Comparison of ENCODE assay signal across 26 cellular contexts in genomic region chr9:2473691-2474090, GRCh38.
"Had no signal": no experiment of that assay in that cellular context is flagged by ENCODE, and none has a peak within 500 bp of the region (broad histone marks: within the 10 kb centered on the region; RNA-seq: fewer than 3 reads in every experiment).

No MANE protein-coding gene starts in this region.

- H3K9me3 Mint-ChIP-seq: activated CD8-positive, alpha-beta T cell treated with anti-CD3 and anti-CD28 coated beads for 36 hours; activated naive CD4-positive, alpha-beta T cell treated with anti-CD3 and anti-CD28 coated beads, Interleukin-2, amount 10 ng/mL, durations not matched to agents 7 days and 5 days; activated naive CD8-positive, alpha-beta T cell treated with anti-CD3 and anti-CD28 coated beads for 36 hours; activated T-cell treated with anti-CD3 and anti-CD28 coated beads, Interleukin-2, amount 50 U/mL, for 72 hours; activated T-helper 2 cell treated with anti-CD3 and anti-CD28 coated beads, Interferon-gamma antibody, Interleukin-2, Interleukin-4, amounts not matched to agents 10 μg/mL and 5 μg/mL and 100 μg/mL, durations not matched to agents 14 hours and 24 hours and 36 hours had no signal

- H3K27ac ChIP-seq: Peyer's patch, RWPE1, SJCRH30, WERI-Rb-1 had no signal

- ATAC-seq: activated CD8-positive, alpha-beta T cell treated with anti-CD3 and anti-CD28 coated beads for 36 hours; activated T-cell treated with anti-CD3 and anti-CD28 coated beads, Interleukin-2, amount 50 U/mL, for 72 hours; K562 had no signal

- H3K4me2 ChIP-seq: SK-N-SH had no signal

- H3K27me3 Mint-ChIP-seq: activated naive CD4-positive, alpha-beta T cell treated with anti-CD3 and anti-CD28 coated beads, Interleukin-2, amount 10 ng/mL, durations not matched to agents 7 days and 5 days had no signal

- H3K4me3 Mint-ChIP-seq: activated CD8-positive, alpha-beta T cell treated with anti-CD3 and anti-CD28 coated beads for 36 hours; activated naive CD4-positive, alpha-beta T cell treated with anti-CD3 and anti-CD28 coated beads, Interleukin-2, amount 10 ng/mL, durations not matched to agents 7 days and 5 days; activated naive CD8-positive, alpha-beta T cell treated with anti-CD3 and anti-CD28 coated beads for 36 hours; activated T-cell treated with anti-CD3 and anti-CD28 coated beads, Interleukin-2, amount 50 U/mL, for 72 hours had no signal

- H3K27me3 ChIP-seq: Peyer's patch, SJCRH30 had no signal

- H3K36me3 Mint-ChIP-seq: activated naive CD4-positive, alpha-beta T cell treated with anti-CD3 and anti-CD28 coated beads, Interleukin-2, amount 10 ng/mL, durations not matched to agents 7 days and 5 days; activated naive CD8-positive, alpha-beta T cell treated with anti-CD3 and anti-CD28 coated beads for 36 hours had no signal

- H3K4me1 Mint-ChIP-seq: activated naive CD4-positive, alpha-beta T cell treated with anti-CD3 and anti-CD28 coated beads, Interleukin-2, amount 10 ng/mL, durations not matched to agents 7 days and 5 days; activated naive CD8-positive, alpha-beta T cell treated with anti-CD3 and anti-CD28 coated beads for 36 hours had no signal

- H3K27ac Mint-ChIP-seq: activated CD8-positive, alpha-beta T cell treated with anti-CD3 and anti-CD28 coated beads for 36 hours; activated naive CD4-positive, alpha-beta T cell treated with anti-CD3 and anti-CD28 coated beads, Interleukin-2, amount 10 ng/mL, durations not matched to agents 7 days and 5 days; activated naive CD8-positive, alpha-beta T cell treated with anti-CD3 and anti-CD28 coated beads for 36 hours; activated T-cell treated with anti-CD3 and anti-CD28 coated beads, Interleukin-2, amount 50 U/mL, for 72 hours; activated T-helper 2 cell treated with anti-CD3 and anti-CD28 coated beads, Interferon-gamma antibody, Interleukin-2, Interleukin-4, amounts not matched to agents 10 μg/mL and 5 μg/mL and 100 μg/mL, durations not matched to agents 14 hours and 24 hours and 36 hours had no signal

- H3K4me1 ChIP-seq: Peyer's patch had no signal

- H3K4me3 ChIP-seq: K562, Peyer's patch, SJCRH30 had no signal

- DNase-seq: activated CD4-positive, alpha-beta T cell treated with anti-CD3 and anti-CD28 coated beads for 4 hours; activated CD8-positive, alpha-beta memory T cell treated with anti-CD3 and anti-CD28 coated beads, Interleukin-2, amount 50 U/mL, for 4 hours; activated CD8-positive, alpha-beta T cell treated with anti-CD3 and anti-CD28 coated beads for 36 hours; activated gamma-delta T cell treated with Interleukin-2 at 50 U/mL for 16 hours; activated naive CD4-positive, alpha-beta T cell treated with anti-CD3 and anti-CD28 coated beads, Interleukin-2, amount 10 ng/mL, durations not matched to agents 7 days and 5 days; activated naive CD8-positive, alpha-beta T cell treated with anti-CD3 and anti-CD28 coated beads for 36 hours; activated T-cell treated with anti-CD3 and anti-CD28 coated beads, Interleukin-2, amount 50 U/mL, for 72 hours; central memory CD4-positive, alpha-beta T cell; Karpas-422; MM.1S; NCI-H1105; NCI-H1436; NCI-H1694 treated with DMSO at 0.1 percent for 48 hours; NCI-H2029 treated with DMSO at 0.1 percent for 48 hours; NCI-H510A; NCI-H526 treated with DMSO at 0.1 percent for 48 hours; NK-92 treated with Interleukin-12 subunit alpha and Interleukin-12 subunit beta, amount 100 ng/mL, for 24 hours; Peyer's patch; Right ventricle myocardium superior; SJCRH30; SK-N-SH; T-helper 1 cell; WERI-Rb-1 had no signal

- H3K9ac ChIP-seq: SK-N-SH had no signal

- H3K9me3 ChIP-seq: Peyer's patch, SJCRH30, SK-N-SH had no signal

- H3K36me3 ChIP-seq: Peyer's patch, SJCRH30, WERI-Rb-1 had no signal
